Comparison of ENCODE assay signal across 8 cellular contexts in the genomic region with DNA sequence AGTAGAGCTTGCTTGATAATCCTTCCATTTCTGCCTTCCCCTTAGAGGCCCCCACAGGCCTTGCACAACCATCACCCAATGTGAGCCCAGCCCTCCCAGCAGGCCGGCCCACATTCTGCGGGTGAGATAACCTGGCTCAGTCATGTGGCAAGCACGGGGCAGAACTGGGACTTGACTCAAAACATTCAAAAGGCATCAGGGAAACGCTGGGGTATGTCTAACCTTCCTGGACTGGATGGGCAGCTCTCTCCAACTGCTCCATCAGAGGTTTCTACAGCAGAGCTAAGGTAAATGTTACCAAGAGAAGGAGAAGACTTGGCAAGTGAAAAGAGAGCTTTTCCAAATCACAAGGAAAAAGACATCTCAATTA. TPM values are rescaled to one million over a fixed set of nuclear protein-coding genes. Genes with fewer than 3 reads are reported as not detected.
A peak's percentile ranks its signal among the peaks of the same experiment; 100 is the strongest.
DNase-seq lines count a peak whose midpoint lies in the region; ATAC-seq and TF ChIP-seq lines count a peak whose summit lies in the region.

No MANE protein-coding gene starts in this region.

- H3K4me3 Mint-ChIP-seq in IgD-negative memory B cell (peak overlapping the region; percentile 22 to 91 (median 75)), glutamatergic neuron (ENCODE audit: unreplicated experiment) (no peak overlapping the region)
- peak overlapping the region in 1 of 2 donors; percentile 62 for H3K4me3 Mint-ChIP-seq in activated T-cell treated with anti-CD3 and anti-CD28 coated beads, Interleukin-2, amount 50 U/mL, for 72 hours

- H3K36me3 Mint-ChIP-seq in IgD-negative memory B cell = peaks cover 11% of the 10 kb centered on the region
- H3K36me3 Mint-ChIP-seq in activated T-cell treated with anti-CD3 and anti-CD28 coated beads, Interleukin-2, amount 50 U/mL, for 72 hours (ENCODE audit: insufficient read depth in 2 of 2) = peaks cover 5 to 9% of the 10 kb centered on the region in 2 donors
- H3K36me3 Mint-ChIP-seq in glutamatergic neuron (ENCODE audit: unreplicated experiment) = no peaks in the 10 kb centered on the region

- peak overlapping the region in 2 of 3 donors; percentile 2 to 77 for H3K9ac ChIP-seq in skeletal muscle tissue (ENCODE audit: low read depth in 1 of 3, low read length in 3 of 3)

- H3K4me1 Mint-ChIP-seq in IgD-negative memory B cell = peaks cover 62 to 74% (median 67%) of the 10 kb centered on the region in 3 donors
- H3K4me1 Mint-ChIP-seq in activated T-cell treated with anti-CD3 and anti-CD28 coated beads, Interleukin-2, amount 50 U/mL, for 72 hours (ENCODE audit: low read depth) = peaks cover 61% of the 10 kb centered on the region
- peaks cover 40% of the 10 kb centered on the region for H3K4me1 Mint-ChIP-seq in glutamatergic neuron (ENCODE audit: low read depth, unreplicated experiment)

- H3K4me3 ChIP-seq in skeletal muscle tissue (ENCODE audit: low read length in 3 of 3) = peak overlapping the region in 1 of 3 donors; percentile 25

- H3K36me3 ChIP-seq in skeletal muscle tissue (ENCODE audit: control insufficient read depth in 3 of 3, insufficient read depth in 3 of 3, low read length in 3 of 3) = peaks cover 0 to 6% (median 0%) of the 10 kb centered on the region in 3 donors

- H3K27ac ChIP-seq in skeletal muscle tissue (ENCODE audit: low read depth, low read length) = peak overlapping the region; percentile 64

- H3K27ac Mint-ChIP-seq in IgD-negative memory B cell = peak overlapping the region; percentile 95 to 99 (median 98)
- H3K27ac Mint-ChIP-seq in activated T-cell treated with anti-CD3 and anti-CD28 coated beads, Interleukin-2, amount 50 U/mL, for 72 hours = peak overlapping the region; percentile 86
- peak overlapping the region; percentile 17 for H3K27ac Mint-ChIP-seq in glutamatergic neuron (ENCODE audit: unreplicated experiment)

- TF ChIP-seq CTCF in GM10266 (IDR thresholded peaks at IDR 0.05; ENCODE audit: control insufficient read depth, insufficient read depth, low read depth, missing control alignments) = no peak
- no peak for TF ChIP-seq CTCF in glutamatergic neuron (IDR thresholded peaks at IDR 0.05; ENCODE audit: partially characterized antibody, unreplicated experiment)

- H3K4me1 ChIP-seq in skeletal muscle tissue (ENCODE audit: control insufficient read depth in 3 of 3, insufficient read depth in 3 of 3, low read length in 3 of 3) = peaks cover 35 to 58% (median 51%) of the 10 kb centered on the region in 3 donors

- H3K27me3 ChIP-seq in skeletal muscle tissue (ENCODE audit: control insufficient read depth in 3 of 3, insufficient read depth in 3 of 3, low read length in 3 of 3) = no peaks in the 10 kb centered on the region

- no peaks in the 10 kb centered on the region for H3K9me3 ChIP-seq in skeletal muscle tissue (ENCODE audit: control insufficient read depth in 3 of 3, low read length in 3 of 3)

- DNase-seq in GM10266 (ENCODE audit: extremely low spot score) = peak; percentile 61
- DNase-seq in activated T-cell treated with anti-CD3 and anti-CD28 coated beads, Interleukin-2, amount 50 U/mL, for 72 hours = peak; percentile 55 to 61
- no peak for DNase-seq in glutamatergic neuron
- DNase-seq in activated effector memory CD4-positive, alpha-beta T cell treated with anti-CD3 and anti-CD28 coated beads, Interleukin-2, amount 50 U/mL, for 16 hours = no peak
- no peak for DNase-seq in inferior parietal cortex (ENCODE audit: extremely low spot score)

- peak; percentile 67 to 76 for ATAC-seq in activated T-cell treated with anti-CD3 and anti-CD28 coated beads, Interleukin-2, amount 50 U/mL, for 72 hours (replicated peaks in 1 of 2)
- no peak for ATAC-seq in HG03457 (IDR thresholded peaks at IDR 0.05; ENCODE audit: unreplicated experiment)

- H3K9me3 Mint-ChIP-seq in IgD-negative memory B cell = peaks cover 2 to 8% (median 6%) of the 10 kb centered on the region in 3 donors
- H3K9me3 Mint-ChIP-seq in activated T-cell treated with anti-CD3 and anti-CD28 coated beads, Interleukin-2, amount 50 U/mL, for 72 hours = no peaks in the 10 kb centered on the region
- H3K9me3 Mint-ChIP-seq in glutamatergic neuron (ENCODE audit: unreplicated experiment) = peaks cover 2% of the 10 kb centered on the region

- peaks cover 2% of the 10 kb centered on the region for H3K27me3 Mint-ChIP-seq in IgD-negative memory B cell
- no peaks in the 10 kb centered on the region for H3K27me3 Mint-ChIP-seq in activated T-cell treated with anti-CD3 and anti-CD28 coated beads, Interleukin-2, amount 50 U/mL, for 72 hours (ENCODE audit: low read depth)
- peaks cover 6% of the 10 kb centered on the region for H3K27me3 Mint-ChIP-seq in glutamatergic neuron (ENCODE audit: unreplicated experiment)

RNA-seq across cellular contexts. Expression of a gene that starts 24.8 kb away (rescaled TPM):
- polyA plus RNA-seq in IgD-negative memory B cell = 28.5 TPM
- total RNA-seq in activated T-cell treated with anti-CD3 and anti-CD28 coated beads, Interleukin-2, amount 50 U/mL, for 72 hours = 10 to 100 TPM; 29.4 to 34.8 TPM
- total RNA-seq in glutamatergic neuron (ENCODE audit: unreplicated experiment) = 84.9 TPM
- 15.1 TPM for total RNA-seq in skeletal muscle tissue

RNA-seq across cellular contexts. Expression of a gene that starts 49.0 kb away (rescaled TPM):
- not detected for polyA plus RNA-seq in IgD-negative memory B cell
- not detected for total RNA-seq in activated T-cell treated with anti-CD3 and anti-CD28 coated beads, Interleukin-2, amount 50 U/mL, for 72 hours
- total RNA-seq in glutamatergic neuron (ENCODE audit: unreplicated experiment) (not detected), skeletal muscle tissue (under 0.01 TPM)

RNA-seq across cellular contexts. Expression of a gene that starts 49.2 kb away (rescaled TPM):
- 3.6 TPM for polyA plus RNA-seq in IgD-negative memory B cell
- 1 to 10 TPM; 3.0 to 3.4 TPM for total RNA-seq in activated T-cell treated with anti-CD3 and anti-CD28 coated beads, Interleukin-2, amount 50 U/mL, for 72 hours
- total RNA-seq in glutamatergic neuron (ENCODE audit: unreplicated experiment) (5.0 TPM), skeletal muscle tissue (2.6 TPM)

Comparison
In these comparisons a context has a peak if more than half of its experiments do, and no peak if none do; other contexts are left out.
1. DNase-seq: peak in GM10266 (single experiment) and activated T-cell treated with anti-CD3 and anti-CD28 coated beads, Interleukin-2, amount 50 U/mL, for 72 hours (2 of 2); none in glutamatergic neuron (single experiment), activated effector memory CD4-positive, alpha-beta T cell treated with anti-CD3 and anti-CD28 coated beads, Interleukin-2, amount 50 U/mL, for 16 hours (single experiment) and inferior parietal cortex (single experiment).
2. H3K27ac Mint-ChIP-seq: peak in every context shown above with its lines; median percentile 98 in IgD-negative memory B cell; 86 in activated T-cell treated with anti-CD3 and anti-CD28 coated beads, Interleukin-2, amount 50 U/mL, for 72 hours; 17 in glutamatergic neuron.